In genomic region chr11:128450425-128450824, GRCh38 we compare ENCODE assay signal across 6 cellular contexts.
DNase-seq lines count a peak whose midpoint lies in the region; ATAC-seq, FAIRE-seq and TF ChIP-seq lines count a peak whose summit lies in the region.
"Not testable (repeated sequence)": the region's sequence is repeated elsewhere in the genome, so short reads cannot be mapped to it uniquely, and the experiment has no call there.

No MANE protein-coding gene starts in this region.

- not testable (repeated sequence) for TF ChIP-seq EP300 in K562 (IDR thresholded peaks at IDR 0.05; ENCODE audit: low read length)

- not testable (repeated sequence) for DNase-seq in activated CD4-positive, alpha-beta T cell treated with anti-CD3 and anti-CD28 coated beads for 36 hours; activated T-helper 1 cell treated with anti-CD3 and anti-CD28 coated beads, Interleukin-12 subunit alpha, Interleukin-12 subunit beta, Interleukin-2, Interleukin-4 antibody, amounts not matched to agents 30 ng/mL and 10 ng/mL and 1 ng/mL, durations not matched to agents 14 hours and 24 hours and 36 hours (ENCODE audit: low spot score); K562 (ENCODE audit: extremely low read depth in 1 of 4, low spot score in 3 of 4); stimulated activated effector memory CD8-positive, alpha-beta T cell treated with anti-CD3 and anti-CD28 coated beads, Interleukin-12 subunit alpha, Interleukin-12 subunit beta, amount 100 ng/mL, for 72 hours (ENCODE audit: low spot score in 2 of 2)

- POLR2A ChIA-PET in HEK293 (lab: Yijun Ruan, JAX); activated CD4-positive, alpha-beta T cell treated with anti-CD3 and anti-CD28 coated beads for 36 hours (lab: Charles Lee); K562 (lab: Yijun Ruan, JAX): not testable (repeated sequence)

- intact Hi-C loops in activated CD4-positive, alpha-beta T cell treated with anti-CD3 and anti-CD28 coated beads for 36 hours (cut with DNase I, micrococcal nuclease); activated T-helper 1 cell treated with anti-CD3 and anti-CD28 coated beads, Interleukin-12 subunit alpha, Interleukin-12 subunit beta, Interleukin-2, Interleukin-4 antibody, amounts not matched to agents 30 ng/mL and 10 ng/mL and 1 ng/mL, durations not matched to agents 14 hours and 24 hours and 36 hours (cut with micrococcal nuclease); K562 (cut with micrococcal nuclease): not testable (repeated sequence)

- peaks cover 77% of the 10 kb centered on the region for H3K4me1 Mint-ChIP-seq in activated CD4-positive, alpha-beta T cell treated with anti-CD3 and anti-CD28 coated beads for 36 hours
- H3K4me1 Mint-ChIP-seq in activated T-helper 1 cell treated with anti-CD3 and anti-CD28 coated beads, Interleukin-12 subunit alpha, Interleukin-12 subunit beta, Interleukin-2, Interleukin-4 antibody, amounts not matched to agents 30 ng/mL and 10 ng/mL and 1 ng/mL, durations not matched to agents 14 hours and 24 hours and 36 hours (ENCODE audit: low read depth) = peaks cover 76% of the 10 kb centered on the region
- peaks cover 67% of the 10 kb centered on the region for H3K4me1 Mint-ChIP-seq in activated naive CD8-positive, alpha-beta T cell (ENCODE audit: low read depth)
- H3K4me1 Mint-ChIP-seq in stimulated activated effector memory CD8-positive, alpha-beta T cell treated with anti-CD3 and anti-CD28 coated beads, Interleukin-12 subunit alpha, Interleukin-12 subunit beta, amount 100 ng/mL, for 72 hours = peaks cover 64% of the 10 kb centered on the region

- not testable (repeated sequence) for H3K9me3 Mint-ChIP-seq in activated CD4-positive, alpha-beta T cell treated with anti-CD3 and anti-CD28 coated beads for 36 hours (ENCODE audit: low read depth); activated T-helper 1 cell treated with anti-CD3 and anti-CD28 coated beads, Interleukin-12 subunit alpha, Interleukin-12 subunit beta, Interleukin-2, Interleukin-4 antibody, amounts not matched to agents 30 ng/mL and 10 ng/mL and 1 ng/mL, durations not matched to agents 14 hours and 24 hours and 36 hours; activated naive CD8-positive, alpha-beta T cell (ENCODE audit: low read depth); stimulated activated effector memory CD8-positive, alpha-beta T cell treated with anti-CD3 and anti-CD28 coated beads, Interleukin-12 subunit alpha, Interleukin-12 subunit beta, amount 100 ng/mL, for 72 hours

- H3K4me3 Mint-ChIP-seq in activated CD4-positive, alpha-beta T cell treated with anti-CD3 and anti-CD28 coated beads for 36 hours; activated T-helper 1 cell treated with anti-CD3 and anti-CD28 coated beads, Interleukin-12 subunit alpha, Interleukin-12 subunit beta, Interleukin-2, Interleukin-4 antibody, amounts not matched to agents 30 ng/mL and 10 ng/mL and 1 ng/mL, durations not matched to agents 14 hours and 24 hours and 36 hours; stimulated activated effector memory CD8-positive, alpha-beta T cell treated with anti-CD3 and anti-CD28 coated beads, Interleukin-12 subunit alpha, Interleukin-12 subunit beta, amount 100 ng/mL, for 72 hours: not testable (repeated sequence)
- H3K4me3 Mint-ChIP-seq in activated naive CD8-positive, alpha-beta T cell = peak overlapping the region; percentile 17

- H3K4me2 ChIP-seq in K562 (ENCODE audit: insufficient read depth, low read length) = not testable (repeated sequence)

- WGBS in K562 (ENCODE audit: insufficient coverage, low coverage, missing lambda C conversion rate) = 0% methylated on average over 4 of the region's 4 CpGs

- H2AFZ ChIP-seq in K562 (ENCODE audit: low read depth, low read length) = not testable (repeated sequence)

- TF ChIP-seq POLR2A in K562 (conservative IDR thresholded peaks at IDR 0.05) = not testable (repeated sequence)

- H3K9ac ChIP-seq in K562 (ENCODE audit: insufficient read depth in 1 of 2, low read depth in 2 of 2, low read length in 2 of 2) = not testable (repeated sequence)

- not testable (repeated sequence) for BruUV-seq in K562 (replicated peaks; lab: Mats Ljungman, UMichigan)

- not testable (repeated sequence) for H3K36me3 ChIP-seq in HEK293 (ENCODE audit: control insufficient read depth in 2 of 2, insufficient read depth in 1 of 2, low read length in 2 of 2); K562 (ENCODE audit: control insufficient read depth, insufficient read depth, low read length)

- H3K27me3 ChIP-seq in K562 (ENCODE audit: control insufficient read depth in 2 of 2, insufficient read depth in 2 of 2, low read length in 2 of 2) = not testable (repeated sequence)

- FAIRE-seq in K562 (lab: Jason Lieb, UNC) = not testable (repeated sequence)

- in situ Hi-C loops in K562 (cut with MboI) = not testable (repeated sequence)

- not testable (repeated sequence) for H3K4me1 ChIP-seq in HEK293 (ENCODE audit: control insufficient read depth, insufficient read depth, low read length); K562 (replicated peaks in 1 of 2; ENCODE audit: control insufficient read depth in 2 of 2, insufficient read depth in 2 of 2, low read length in 2 of 2)

- not testable (repeated sequence) for H3K79me2 ChIP-seq in K562 (ENCODE audit: control insufficient read depth, insufficient read depth, low read length)

- H3K9me1 ChIP-seq in K562 (ENCODE audit: control insufficient read depth, insufficient read depth, low read length) = not testable (repeated sequence)

- TF ChIP-seq RAD21 in K562 (CRISPR knock-in tag; conservative IDR thresholded peaks at IDR 0.05 in 1 of 2, IDR thresholded peaks at IDR 0.05 in 1 of 2) = not testable (repeated sequence)

- not testable (repeated sequence) for ATAC-seq in activated CD4-positive, alpha-beta T cell treated with anti-CD3 and anti-CD28 coated beads for 36 hours; K562; stimulated activated effector memory CD8-positive, alpha-beta T cell treated with anti-CD3 and anti-CD28 coated beads, Interleukin-12 subunit alpha, Interleukin-12 subunit beta, amount 100 ng/mL, for 72 hours

- H3K36me3 Mint-ChIP-seq in activated CD4-positive, alpha-beta T cell treated with anti-CD3 and anti-CD28 coated beads for 36 hours (ENCODE audit: low read depth) = peaks cover 30% of the 10 kb centered on the region
- H3K36me3 Mint-ChIP-seq in activated T-helper 1 cell treated with anti-CD3 and anti-CD28 coated beads, Interleukin-12 subunit alpha, Interleukin-12 subunit beta, Interleukin-2, Interleukin-4 antibody, amounts not matched to agents 30 ng/mL and 10 ng/mL and 1 ng/mL, durations not matched to agents 14 hours and 24 hours and 36 hours (ENCODE audit: low read depth) = peaks cover 42% of the 10 kb centered on the region
- H3K36me3 Mint-ChIP-seq in activated naive CD8-positive, alpha-beta T cell = peaks cover 15% of the 10 kb centered on the region
- H3K36me3 Mint-ChIP-seq in stimulated activated effector memory CD8-positive, alpha-beta T cell treated with anti-CD3 and anti-CD28 coated beads, Interleukin-12 subunit alpha, Interleukin-12 subunit beta, amount 100 ng/mL, for 72 hours = peaks cover 71% of the 10 kb centered on the region

- peak overlapping the region; percentile 29 for H3K27ac Mint-ChIP-seq in activated CD4-positive, alpha-beta T cell treated with anti-CD3 and anti-CD28 coated beads for 36 hours
- peak overlapping the region; percentile 56 for H3K27ac Mint-ChIP-seq in activated T-helper 1 cell treated with anti-CD3 and anti-CD28 coated beads, Interleukin-12 subunit alpha, Interleukin-12 subunit beta, Interleukin-2, Interleukin-4 antibody, amounts not matched to agents 30 ng/mL and 10 ng/mL and 1 ng/mL, durations not matched to agents 14 hours and 24 hours and 36 hours
- not testable (repeated sequence) for H3K27ac Mint-ChIP-seq in activated naive CD8-positive, alpha-beta T cell
- peak overlapping the region; percentile 89 for H3K27ac Mint-ChIP-seq in stimulated activated effector memory CD8-positive, alpha-beta T cell treated with anti-CD3 and anti-CD28 coated beads, Interleukin-12 subunit alpha, Interleukin-12 subunit beta, amount 100 ng/mL, for 72 hours

- H3K4me3 ChIP-seq in HEK293 (ENCODE audit: low read depth, low read length); K562: not testable (repeated sequence)

- not testable (repeated sequence) for H4K20me1 ChIP-seq in K562 (replicated peaks; ENCODE audit: control insufficient read depth, insufficient read depth, low read length)

- CTCF ChIA-PET in HEK293 (lab: Yijun Ruan, JAX); K562 (lab: Yijun Ruan, JAX; ENCODE audit: low intra/inter-chr PET ratio): not testable (repeated sequence)
- CTCF ChIA-PET in activated CD4-positive, alpha-beta T cell treated with anti-CD3 and anti-CD28 coated beads for 36 hours (lab: Charles Lee) = interaction anchor here (1.2 to 1.7 kb wide), 2 partner anchors 178 to 182 kb away, joined by 3 to 5 read pairs; no protein-coding TSS in a partner anchor

- not testable (repeated sequence) for H3K9me3 ChIP-seq in HEK293 (ENCODE audit: control insufficient read depth, insufficient read depth, low read depth, low read length); K562 (replicated peaks; ENCODE audit: control insufficient read depth, insufficient read depth, low read depth, low read length)

- H3K27ac ChIP-seq in HEK293 (ENCODE audit: extremely low read depth, low read depth, low read length); K562 (ENCODE audit: extremely low read depth, low read depth, low read length): not testable (repeated sequence)

- TF ChIP-seq CTCF in HEK293 (tag by site-specific recombination; IDR thresholded peaks at IDR 0.05); K562 (IDR thresholded peaks at IDR 0.05 in 2 of 3, conservative IDR thresholded peaks at IDR 0.05 in 1 of 3; ENCODE audit: insufficient read depth in 2 of 3, low read depth in 1 of 3, low read length in 3 of 3): not testable (repeated sequence)

- not testable (repeated sequence) for H3K27me3 Mint-ChIP-seq in activated CD4-positive, alpha-beta T cell treated with anti-CD3 and anti-CD28 coated beads for 36 hours; activated T-helper 1 cell treated with anti-CD3 and anti-CD28 coated beads, Interleukin-12 subunit alpha, Interleukin-12 subunit beta, Interleukin-2, Interleukin-4 antibody, amounts not matched to agents 30 ng/mL and 10 ng/mL and 1 ng/mL, durations not matched to agents 14 hours and 24 hours and 36 hours (ENCODE audit: insufficient read depth); activated naive CD8-positive, alpha-beta T cell

TF ChIP-seq in HEK293, 187 proteins besides CTCF, POLR2A, EP300 and RAD21:
- peak; percentile 56; the same call in 1 of the 2 replicates for TF ChIP-seq ZNF146 (tag by site-specific recombination; IDR thresholded peaks at IDR 0.05)

TF ChIP-seq in K562, 482 proteins besides CTCF, POLR2A, EP300 and RAD21:
- TF ChIP-seq ZNF146 (CRISPR knock-in tag; IDR thresholded peaks at IDR 0.05; ENCODE audit: unreplicated experiment) = peak; percentile 3
